Comparison of ENCODE assay signal across 2 cellular contexts in the genomic region with DNA sequence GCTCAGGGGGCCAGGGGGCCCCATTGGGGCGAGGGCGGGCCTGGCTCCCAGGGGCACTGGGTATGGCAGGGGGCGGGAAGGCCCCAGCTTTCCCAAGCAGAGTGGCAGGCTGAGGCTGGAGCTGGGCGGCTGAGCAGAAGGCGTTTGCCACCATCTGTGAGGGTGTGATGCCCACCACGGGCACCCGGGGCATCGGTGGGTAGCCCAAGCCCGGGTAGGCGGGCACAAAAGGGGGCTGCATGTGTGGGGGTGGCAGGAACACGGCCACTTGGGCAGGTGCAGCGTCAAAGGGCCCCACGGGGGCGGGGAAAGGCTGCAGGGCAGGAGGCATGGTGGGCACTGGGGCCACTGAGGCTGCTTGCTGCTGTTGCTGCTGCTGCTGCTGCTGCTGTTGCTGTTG.
TF ChIP-seq lines count a peak whose summit lies in the region.

No MANE protein-coding gene starts in this region.

TF ChIP-seq in HEK293, 187 proteins besides CTCF, POLR2A, EP300 and RAD21 (continued from another document and continues in another):
- TF ChIP-seq, protein P1, sequence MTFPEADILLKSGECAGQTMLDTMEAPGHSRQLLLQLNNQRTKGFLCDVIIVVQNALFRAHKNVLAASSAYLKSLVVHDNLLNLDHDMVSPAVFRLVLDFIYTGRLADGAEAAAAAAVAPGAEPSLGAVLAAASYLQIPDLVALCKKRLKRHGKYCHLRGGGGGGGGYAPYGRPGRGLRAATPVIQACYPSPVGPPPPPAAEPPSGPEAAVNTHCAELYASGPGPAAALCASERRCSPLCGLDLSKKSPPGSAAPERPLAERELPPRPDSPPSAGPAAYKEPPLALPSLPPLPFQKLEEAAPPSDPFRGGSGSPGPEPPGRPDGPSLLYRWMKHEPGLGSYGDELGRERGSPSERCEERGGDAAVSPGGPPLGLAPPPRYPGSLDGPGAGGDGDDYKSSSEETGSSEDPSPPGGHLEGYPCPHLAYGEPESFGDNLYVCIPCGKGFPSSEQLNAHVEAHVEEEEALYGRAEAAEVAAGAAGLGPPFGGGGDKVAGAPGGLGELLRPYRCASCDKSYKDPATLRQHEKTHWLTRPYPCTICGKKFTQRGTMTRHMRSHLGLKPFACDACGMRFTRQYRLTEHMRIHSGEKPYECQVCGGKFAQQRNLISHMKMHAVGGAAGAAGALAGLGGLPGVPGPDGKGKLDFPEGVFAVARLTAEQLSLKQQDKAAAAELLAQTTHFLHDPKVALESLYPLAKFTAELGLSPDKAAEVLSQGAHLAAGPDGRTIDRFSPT (tag by site-specific recombination; IDR thresholded peaks at IDR 0.05): peak; percentile 96
- TF ChIP-seq, protein P2, sequence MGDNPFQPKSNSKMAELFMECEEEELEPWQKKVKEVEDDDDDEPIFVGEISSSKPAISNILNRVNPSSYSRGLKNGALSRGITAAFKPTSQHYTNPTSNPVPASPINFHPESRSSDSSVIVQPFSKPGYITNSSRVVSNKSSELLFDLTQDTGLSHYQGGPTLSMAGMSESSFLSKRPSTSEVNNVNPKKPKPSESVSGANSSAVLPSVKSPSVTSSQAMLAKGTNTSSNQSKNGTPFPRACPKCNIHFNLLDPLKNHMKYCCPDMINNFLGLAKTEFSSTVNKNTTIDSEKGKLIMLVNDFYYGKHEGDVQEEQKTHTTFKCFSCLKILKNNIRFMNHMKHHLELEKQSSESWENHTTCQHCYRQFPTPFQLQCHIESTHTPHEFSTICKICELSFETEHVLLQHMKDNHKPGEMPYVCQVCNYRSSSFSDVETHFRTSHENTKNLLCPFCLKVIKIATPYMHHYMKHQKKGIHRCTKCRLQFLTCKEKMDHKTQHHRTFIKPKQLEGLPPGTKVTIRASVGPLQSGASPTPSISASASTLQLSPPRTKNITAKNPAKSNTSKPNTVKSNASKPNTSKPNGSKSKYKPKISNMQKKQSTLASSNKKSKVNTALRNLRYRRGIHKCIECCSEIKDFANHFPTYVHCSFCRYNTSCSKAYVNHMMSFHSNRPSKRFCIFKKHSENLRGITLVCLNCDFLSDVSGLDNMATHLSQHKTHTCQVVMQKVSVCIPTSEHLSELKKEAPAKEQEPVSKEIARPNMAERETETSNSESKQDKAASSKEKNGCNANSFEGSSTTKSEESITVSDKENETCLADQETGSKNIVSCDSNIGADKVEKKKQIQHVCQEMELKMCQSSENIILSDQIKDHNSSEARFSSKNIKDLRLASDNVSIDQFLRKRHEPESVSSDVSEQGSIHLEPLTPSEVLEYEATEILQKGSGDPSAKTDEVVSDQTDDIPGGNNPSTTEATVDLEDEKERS (tag by site-specific recombination; IDR thresholded peaks at IDR 0.05): no peak
- peak; percentile 35; the same call in 1 of the 2 replicates for TF ChIP-seq EGR2 (tag by site-specific recombination; IDR thresholded peaks at IDR 0.05; ENCODE audit: low read depth)
- TF ChIP-seq ZNF514 (tag by site-specific recombination; IDR thresholded peaks at IDR 0.05): no peak
- TF ChIP-seq KLF16 (tag by site-specific recombination; IDR thresholded peaks at IDR 0.05): no peak
- no peak for TF ChIP-seq ZNF280C (tag by site-specific recombination; IDR thresholded peaks at IDR 0.05)
- TF ChIP-seq, protein P3, sequence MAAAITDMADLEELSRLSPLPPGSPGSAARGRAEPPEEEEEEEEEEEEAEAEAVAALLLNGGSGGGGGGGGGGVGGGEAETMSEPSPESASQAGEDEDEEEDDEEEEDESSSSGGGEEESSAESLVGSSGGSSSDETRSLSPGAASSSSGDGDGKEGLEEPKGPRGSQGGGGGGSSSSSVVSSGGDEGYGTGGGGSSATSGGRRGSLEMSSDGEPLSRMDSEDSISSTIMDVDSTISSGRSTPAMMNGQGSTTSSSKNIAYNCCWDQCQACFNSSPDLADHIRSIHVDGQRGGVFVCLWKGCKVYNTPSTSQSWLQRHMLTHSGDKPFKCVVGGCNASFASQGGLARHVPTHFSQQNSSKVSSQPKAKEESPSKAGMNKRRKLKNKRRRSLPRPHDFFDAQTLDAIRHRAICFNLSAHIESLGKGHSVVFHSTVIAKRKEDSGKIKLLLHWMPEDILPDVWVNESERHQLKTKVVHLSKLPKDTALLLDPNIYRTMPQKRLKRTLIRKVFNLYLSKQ (tag by site-specific recombination; IDR thresholded peaks at IDR 0.05; ENCODE audit: borderline replicate concordance): no peak
- no peak for TF ChIP-seq ZNF501 (tag by site-specific recombination; IDR thresholded peaks at IDR 0.05)
- no peak for TF ChIP-seq ZNF223 (tag by site-specific recombination; IDR thresholded peaks at IDR 0.05)
- no peak for TF ChIP-seq ZNF426 (tag by site-specific recombination; IDR thresholded peaks at IDR 0.05)
- no peak for TF ChIP-seq ZNF239 (tag by site-specific recombination; IDR thresholded peaks at IDR 0.05)
- no peak for TF ChIP-seq KLF9 (tag by site-specific recombination; IDR thresholded peaks at IDR 0.05; ENCODE audit: low read depth)
- no peak for TF ChIP-seq PRDM4 (tag by site-specific recombination; IDR thresholded peaks at IDR 0.05)

TF ChIP-seq in GM23338, 12 proteins besides CTCF, POLR2A, EP300 and RAD21 (continued from another document):
- TF ChIP-seq, protein P4, sequence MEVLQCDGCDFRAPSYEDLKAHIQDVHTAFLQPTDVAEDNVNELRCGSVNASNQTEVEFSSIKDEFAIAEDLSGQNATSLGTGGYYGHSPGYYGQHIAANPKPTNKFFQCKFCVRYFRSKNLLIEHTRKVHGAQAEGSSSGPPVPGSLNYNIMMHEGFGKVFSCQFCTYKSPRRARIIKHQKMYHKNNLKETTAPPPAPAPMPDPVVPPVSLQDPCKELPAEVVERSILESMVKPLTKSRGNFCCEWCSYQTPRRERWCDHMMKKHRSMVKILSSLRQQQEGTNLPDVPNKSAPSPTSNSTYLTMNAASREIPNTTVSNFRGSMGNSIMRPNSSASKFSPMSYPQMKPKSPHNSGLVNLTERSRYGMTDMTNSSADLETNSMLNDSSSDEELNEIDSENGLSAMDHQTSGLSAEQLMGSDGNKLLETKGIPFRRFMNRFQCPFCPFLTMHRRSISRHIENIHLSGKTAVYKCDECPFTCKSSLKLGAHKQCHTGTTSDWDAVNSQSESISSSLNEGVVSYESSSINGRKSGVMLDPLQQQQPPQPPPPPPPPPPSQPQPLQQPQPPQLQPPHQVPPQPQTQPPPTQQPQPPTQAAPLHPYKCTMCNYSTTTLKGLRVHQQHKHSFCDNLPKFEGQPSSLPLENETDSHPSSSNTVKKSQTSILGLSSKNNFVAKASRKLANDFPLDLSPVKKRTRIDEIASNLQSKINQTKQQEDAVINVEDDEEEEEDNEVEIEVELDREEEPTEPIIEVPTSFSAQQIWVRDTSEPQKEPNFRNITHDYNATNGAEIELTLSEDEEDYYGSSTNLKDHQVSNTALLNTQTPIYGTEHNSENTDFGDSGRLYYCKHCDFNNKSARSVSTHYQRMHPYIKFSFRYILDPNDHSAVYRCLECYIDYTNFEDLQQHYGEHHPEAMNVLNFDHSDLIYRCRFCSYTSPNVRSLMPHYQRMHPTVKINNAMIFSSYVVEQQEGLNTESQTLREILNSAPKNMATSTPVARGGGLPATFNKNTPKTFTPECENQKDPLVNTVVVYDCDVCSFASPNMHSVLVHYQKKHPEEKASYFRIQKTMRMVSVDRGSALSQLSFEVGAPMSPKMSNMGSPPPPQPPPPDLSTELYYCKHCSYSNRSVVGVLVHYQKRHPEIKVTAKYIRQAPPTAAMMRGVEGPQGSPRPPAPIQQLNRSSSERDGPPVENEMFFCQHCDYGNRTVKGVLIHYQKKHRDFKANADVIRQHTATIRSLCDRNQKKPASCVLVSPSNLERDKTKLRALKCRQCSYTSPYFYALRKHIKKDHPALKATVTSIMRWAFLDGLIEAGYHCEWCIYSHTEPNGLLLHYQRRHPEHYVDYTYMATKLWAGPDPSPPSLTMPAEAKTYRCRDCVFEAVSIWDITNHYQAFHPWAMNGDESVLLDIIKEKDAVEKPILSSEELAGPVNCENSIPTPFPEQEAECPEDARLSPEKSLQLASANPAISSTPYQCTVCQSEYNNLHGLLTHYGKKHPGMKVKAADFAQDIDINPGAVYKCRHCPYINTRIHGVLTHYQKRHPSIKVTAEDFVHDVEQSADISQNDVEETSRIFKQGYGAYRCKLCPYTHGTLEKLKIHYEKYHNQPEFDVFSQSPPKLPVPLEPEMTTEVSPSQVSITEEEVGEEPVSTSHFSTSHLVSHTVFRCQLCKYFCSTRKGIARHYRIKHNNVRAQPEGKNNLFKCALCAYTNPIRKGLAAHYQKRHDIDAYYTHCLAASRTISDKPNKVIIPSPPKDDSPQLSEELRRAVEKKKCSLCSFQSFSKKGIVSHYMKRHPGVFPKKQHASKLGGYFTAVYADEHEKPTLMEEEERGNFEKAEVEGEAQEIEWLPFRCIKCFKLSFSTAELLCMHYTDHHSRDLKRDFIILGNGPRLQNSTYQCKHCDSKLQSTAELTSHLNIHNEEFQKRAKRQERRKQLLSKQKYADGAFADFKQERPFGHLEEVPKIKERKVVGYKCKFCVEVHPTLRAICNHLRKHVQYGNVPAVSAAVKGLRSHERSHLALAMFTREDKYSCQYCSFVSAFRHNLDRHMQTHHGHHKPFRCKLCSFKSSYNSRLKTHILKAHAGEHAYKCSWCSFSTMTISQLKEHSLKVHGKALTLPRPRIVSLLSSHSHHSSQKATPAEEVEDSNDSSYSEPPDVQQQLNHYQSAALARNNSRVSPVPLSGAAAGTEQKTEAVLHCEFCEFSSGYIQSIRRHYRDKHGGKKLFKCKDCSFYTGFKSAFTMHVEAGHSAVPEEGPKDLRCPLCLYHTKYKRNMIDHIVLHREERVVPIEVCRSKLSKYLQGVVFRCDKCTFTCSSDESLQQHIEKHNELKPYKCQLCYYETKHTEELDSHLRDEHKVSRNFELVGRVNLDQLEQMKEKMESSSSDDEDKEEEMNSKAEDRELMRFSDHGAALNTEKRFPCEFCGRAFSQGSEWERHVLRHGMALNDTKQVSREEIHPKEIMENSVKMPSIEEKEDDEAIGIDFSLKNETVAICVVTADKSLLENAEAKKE (CRISPR knock-in tag; IDR thresholded peaks at IDR 0.05): no peak
- TF ChIP-seq CREB1 (CRISPR knock-in tag; IDR thresholded peaks at IDR 0.05; ENCODE audit: low read depth): no peak
- TF ChIP-seq, protein P5, sequence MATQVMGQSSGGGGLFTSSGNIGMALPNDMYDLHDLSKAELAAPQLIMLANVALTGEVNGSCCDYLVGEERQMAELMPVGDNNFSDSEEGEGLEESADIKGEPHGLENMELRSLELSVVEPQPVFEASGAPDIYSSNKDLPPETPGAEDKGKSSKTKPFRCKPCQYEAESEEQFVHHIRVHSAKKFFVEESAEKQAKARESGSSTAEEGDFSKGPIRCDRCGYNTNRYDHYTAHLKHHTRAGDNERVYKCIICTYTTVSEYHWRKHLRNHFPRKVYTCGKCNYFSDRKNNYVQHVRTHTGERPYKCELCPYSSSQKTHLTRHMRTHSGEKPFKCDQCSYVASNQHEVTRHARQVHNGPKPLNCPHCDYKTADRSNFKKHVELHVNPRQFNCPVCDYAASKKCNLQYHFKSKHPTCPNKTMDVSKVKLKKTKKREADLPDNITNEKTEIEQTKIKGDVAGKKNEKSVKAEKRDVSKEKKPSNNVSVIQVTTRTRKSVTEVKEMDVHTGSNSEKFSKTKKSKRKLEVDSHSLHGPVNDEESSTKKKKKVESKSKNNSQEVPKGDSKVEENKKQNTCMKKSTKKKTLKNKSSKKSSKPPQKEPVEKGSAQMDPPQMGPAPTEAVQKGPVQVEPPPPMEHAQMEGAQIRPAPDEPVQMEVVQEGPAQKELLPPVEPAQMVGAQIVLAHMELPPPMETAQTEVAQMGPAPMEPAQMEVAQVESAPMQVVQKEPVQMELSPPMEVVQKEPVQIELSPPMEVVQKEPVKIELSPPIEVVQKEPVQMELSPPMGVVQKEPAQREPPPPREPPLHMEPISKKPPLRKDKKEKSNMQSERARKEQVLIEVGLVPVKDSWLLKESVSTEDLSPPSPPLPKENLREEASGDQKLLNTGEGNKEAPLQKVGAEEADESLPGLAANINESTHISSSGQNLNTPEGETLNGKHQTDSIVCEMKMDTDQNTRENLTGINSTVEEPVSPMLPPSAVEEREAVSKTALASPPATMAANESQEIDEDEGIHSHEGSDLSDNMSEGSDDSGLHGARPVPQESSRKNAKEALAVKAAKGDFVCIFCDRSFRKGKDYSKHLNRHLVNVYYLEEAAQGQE (IDR thresholded peaks at IDR 0.05; ENCODE audit: unreplicated experiment): no peak
- no peak for TF ChIP-seq JUNB (IDR thresholded peaks at IDR 0.05; ENCODE audit: unreplicated experiment)
- TF ChIP-seq STAT1 (IDR thresholded peaks at IDR 0.05; ENCODE audit: unreplicated experiment): no peak
- TF ChIP-seq EZH2phosphoT487 (IDR thresholded peaks at IDR 0.05; ENCODE audit: unreplicated experiment): no peak
- TF ChIP-seq, protein P6, sequence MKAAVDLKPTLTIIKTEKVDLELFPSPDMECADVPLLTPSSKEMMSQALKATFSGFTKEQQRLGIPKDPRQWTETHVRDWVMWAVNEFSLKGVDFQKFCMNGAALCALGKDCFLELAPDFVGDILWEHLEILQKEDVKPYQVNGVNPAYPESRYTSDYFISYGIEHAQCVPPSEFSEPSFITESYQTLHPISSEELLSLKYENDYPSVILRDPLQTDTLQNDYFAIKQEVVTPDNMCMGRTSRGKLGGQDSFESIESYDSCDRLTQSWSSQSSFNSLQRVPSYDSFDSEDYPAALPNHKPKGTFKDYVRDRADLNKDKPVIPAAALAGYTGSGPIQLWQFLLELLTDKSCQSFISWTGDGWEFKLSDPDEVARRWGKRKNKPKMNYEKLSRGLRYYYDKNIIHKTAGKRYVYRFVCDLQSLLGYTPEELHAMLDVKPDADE (IDR thresholded peaks at IDR 0.05): no peak
